ENCODE assay signal across 8 cellular contexts in genomic region chr22:45413368-45414211, GRCh38. TPM values are rescaled to one million over a fixed set of nuclear protein-coding genes. Genes with fewer than 3 reads are reported as not detected.
DNase-seq lines count a peak whose midpoint lies in the region; ATAC-seq and TF ChIP-seq lines count a peak whose summit lies in the region.

A gene with protein sequence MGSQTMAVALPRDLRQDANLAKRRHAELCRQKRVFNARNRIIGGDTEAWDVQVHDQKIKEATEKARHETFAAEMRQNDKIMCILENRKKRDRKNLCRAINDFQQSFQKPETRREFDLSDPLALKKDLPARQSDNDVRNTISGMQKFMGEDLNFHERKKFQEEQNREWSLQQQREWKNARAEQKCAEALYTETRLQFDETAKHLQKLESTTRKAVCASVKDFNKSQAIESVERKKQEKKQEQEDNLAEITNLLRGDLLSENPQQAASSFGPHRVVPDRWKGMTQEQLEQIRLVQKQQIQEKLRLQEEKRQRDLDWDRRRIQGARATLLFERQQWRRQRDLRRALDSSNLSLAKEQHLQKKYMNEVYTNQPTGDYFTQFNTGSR (plus strand): TSS chr22:45413693. CDS start chr22:45413887, 194 bp downstream.
A gene with protein sequence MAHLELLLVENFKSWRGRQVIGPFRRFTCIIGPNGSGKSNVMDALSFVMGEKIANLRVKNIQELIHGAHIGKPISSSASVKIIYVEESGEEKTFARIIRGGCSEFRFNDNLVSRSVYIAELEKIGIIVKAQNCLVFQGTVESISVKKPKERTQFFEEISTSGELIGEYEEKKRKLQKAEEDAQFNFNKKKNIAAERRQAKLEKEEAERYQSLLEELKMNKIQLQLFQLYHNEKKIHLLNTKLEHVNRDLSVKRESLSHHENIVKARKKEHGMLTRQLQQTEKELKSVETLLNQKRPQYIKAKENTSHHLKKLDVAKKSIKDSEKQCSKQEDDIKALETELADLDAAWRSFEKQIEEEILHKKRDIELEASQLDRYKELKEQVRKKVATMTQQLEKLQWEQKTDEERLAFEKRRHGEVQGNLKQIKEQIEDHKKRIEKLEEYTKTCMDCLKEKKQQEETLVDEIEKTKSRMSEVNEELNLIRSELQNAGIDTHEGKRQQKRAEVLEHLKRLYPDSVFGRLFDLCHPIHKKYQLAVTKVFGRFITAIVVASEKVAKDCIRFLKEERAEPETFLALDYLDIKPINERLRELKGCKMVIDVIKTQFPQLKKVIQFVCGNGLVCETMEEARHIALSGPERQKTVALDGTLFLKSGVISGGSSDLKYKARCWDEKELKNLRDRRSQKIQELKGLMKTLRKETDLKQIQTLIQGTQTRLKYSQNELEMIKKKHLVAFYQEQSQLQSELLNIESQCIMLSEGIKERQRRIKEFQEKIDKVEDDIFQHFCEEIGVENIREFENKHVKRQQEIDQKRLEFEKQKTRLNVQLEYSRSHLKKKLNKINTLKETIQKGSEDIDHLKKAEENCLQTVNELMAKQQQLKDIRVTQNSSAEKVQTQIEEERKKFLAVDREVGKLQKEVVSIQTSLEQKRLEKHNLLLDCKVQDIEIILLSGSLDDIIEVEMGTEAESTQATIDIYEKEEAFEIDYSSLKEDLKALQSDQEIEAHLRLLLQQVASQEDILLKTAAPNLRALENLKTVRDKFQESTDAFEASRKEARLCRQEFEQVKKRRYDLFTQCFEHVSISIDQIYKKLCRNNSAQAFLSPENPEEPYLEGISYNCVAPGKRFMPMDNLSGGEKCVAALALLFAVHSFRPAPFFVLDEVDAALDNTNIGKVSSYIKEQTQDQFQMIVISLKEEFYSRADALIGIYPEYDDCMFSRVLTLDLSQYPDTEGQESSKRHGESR (minus strand): TSS chr22:45413599. CDS start chr22:45413567, 32 bp downstream.

- intact Hi-C loops in left ventricle myocardium superior (cut with micrococcal nuclease) (no loop called here), posterior cingulate gyrus (cut with DNase I) (no loop called here)

- 0 out of 2 replicates have a peak within 1 kb of the TSS, but pooled peaks have one; percentile 3 for H3K4me2 ChIP-seq in KMS-11

- H4K20me1 ChIP-seq in KMS-11 (ENCODE audit: insufficient read depth) = no peaks in the 10 kb centered on the region

- no peaks in the 10 kb centered on the region for H3K9me3 Mint-ChIP-seq in activated naive CD8-positive, alpha-beta T cell treated with anti-CD3 and anti-CD28 coated beads, Interleukin-2, amount 50 U/mL, for 24 hours

- peaks cover 15% of the 10 kb centered on the region for H3K4me1 Mint-ChIP-seq in activated naive CD8-positive, alpha-beta T cell treated with anti-CD3 and anti-CD28 coated beads, Interleukin-2, amount 50 U/mL, for 24 hours

- peaks cover 4% of the 10 kb centered on the region for H3K36me3 Mint-ChIP-seq in activated naive CD8-positive, alpha-beta T cell treated with anti-CD3 and anti-CD28 coated beads, Interleukin-2, amount 50 U/mL, for 24 hours (ENCODE audit: low read depth)

- H3K4me1 ChIP-seq in KMS-11 (ENCODE audit: low read depth, poor library complexity, severe bottlenecking) = no peaks in the 10 kb centered on the region
- peaks cover 0 to 14% (median 3%) of the 10 kb centered on the region in 4 donors for H3K4me1 ChIP-seq in tibial nerve

- H2AFZ ChIP-seq in KMS-11 (ENCODE audit: low read depth) = peak within 1 kb of the TSS; percentile 39; the same call in 1 of the 2 replicates

- peak; percentile 97 for ATAC-seq in activated naive CD8-positive, alpha-beta T cell treated with anti-CD3 and anti-CD28 coated beads, Interleukin-2, amount 50 U/mL, for 24 hours
- peak; percentile 96 for ATAC-seq in left ventricle myocardium superior
- no peak for ATAC-seq in HG03159 (IDR thresholded peaks at IDR 0.05; ENCODE audit: unreplicated experiment)

- no peaks in the 10 kb centered on the region for H3K27me3 Mint-ChIP-seq in activated naive CD8-positive, alpha-beta T cell treated with anti-CD3 and anti-CD28 coated beads, Interleukin-2, amount 50 U/mL, for 24 hours

- no peak for TF ChIP-seq EP300 in tibial nerve (IDR thresholded peaks at IDR 0.05)

- H3K4me3 ChIP-seq in KMS-11 (IDR thresholded peaks at IDR 0.05; ENCODE audit: insufficient read depth, low read depth, low read length) = no peak within 1 kb of the TSS
- peak within 1 kb of the TSS; percentile 26 to 47 (median 38) for H3K4me3 ChIP-seq in tibial nerve

- no peaks in the 10 kb centered on the region for H3K79me2 ChIP-seq in KMS-11 (ENCODE audit: insufficient read depth, low read depth)

- DNase-seq in DMS 273 treated with DMSO at 0.1 percent for 48 hours (lab: John Stamatoyannopoulos, UW) = peak; percentile 68
- DNase-seq in SW480 (ENCODE audit: low spot score) = peak; percentile 89
- peak; percentile 88 for DNase-seq in activated naive CD8-positive, alpha-beta T cell treated with anti-CD3 and anti-CD28 coated beads, Interleukin-2, amount 50 U/mL, for 24 hours
- peak; percentile 83 for DNase-seq in left ventricle myocardium superior
- DNase-seq in posterior cingulate gyrus = peak in 9 of 10 donors; percentile 23 to 90 (median 64)
- DNase-seq in tibial nerve (ENCODE audit: low spot score in 2 of 2) = peak; percentile 35 to 40

- H3K36me3 ChIP-seq in KMS-11 (ENCODE audit: insufficient read depth) (no peaks in the 10 kb centered on the region), tibial nerve (no peaks in the 10 kb centered on the region)

- H3K27me3 ChIP-seq in KMS-11 (ENCODE audit: insufficient read depth, low read depth) (peaks cover 3% of the 10 kb centered on the region; the same call in 1 of the 2 replicates), tibial nerve (peaks cover 0 to 10% of the 10 kb centered on the region in 2 donors)

- no peak for TF ChIP-seq CTCF in KMS-11 (conservative IDR thresholded peaks at IDR 0.05; ENCODE audit: low read depth, low read length)
- TF ChIP-seq CTCF in tibial nerve (IDR thresholded peaks at IDR 0.05) = no peak

- TF ChIP-seq POLR2A in tibial nerve (IDR thresholded peaks at IDR 0.05) = no peak

- H3K9ac ChIP-seq in KMS-11 = peak within 1 kb of the TSS; percentile 75

- peak within 1 kb of the TSS; percentile 82 for H3K4me3 Mint-ChIP-seq in activated naive CD8-positive, alpha-beta T cell treated with anti-CD3 and anti-CD28 coated beads, Interleukin-2, amount 50 U/mL, for 24 hours

- H3K27ac ChIP-seq in KMS-11 (peak within 1 kb of the TSS; percentile 39), tibial nerve (no peak within 1 kb of the TSS)

- H3K9me3 ChIP-seq in tibial nerve = no peaks in the 10 kb centered on the region

- peak within 1 kb of the TSS; percentile 74 for H3K27ac Mint-ChIP-seq in activated naive CD8-positive, alpha-beta T cell treated with anti-CD3 and anti-CD28 coated beads, Interleukin-2, amount 50 U/mL, for 24 hours

- 13 to 24% methylated on average over 36 to 61 of the region's 68 CpGs for WGBS in tibial nerve, 2 donors

RNA-seq across cellular contexts. Expression of the first gene that starts in this region (rescaled TPM):
- total RNA-seq in left ventricle myocardium superior = not detected
- total RNA-seq in tibial nerve = under 1 TPM in 1 of 4 donors, not detected in 3; 0.42 TPM

RNA-seq across cellular contexts. Expression of the second gene that starts in this region (rescaled TPM):
- not detected for total RNA-seq in left ventricle myocardium superior
- not detected for total RNA-seq in tibial nerve

Comparison
In these comparisons a context has a peak if more than half of its experiments do, and no peak if none do; other contexts are left out.
1. Peak in DNase-seq and ATAC-seq in left ventricle myocardium superior; RNA of the genes that start here not detected or under 1 TPM.
2. Peak in DNase-seq and H3K4me3 ChIP-seq in tibial nerve; RNA of the genes that start here not detected or under 1 TPM.
3. DNase-seq: peak in every context shown above with its lines; median percentile 89 in SW480; 88 in activated naive CD8-positive, alpha-beta T cell treated with anti-CD3 and anti-CD28 coated beads, Interleukin-2, amount 50 U/mL, for 24 hours; 83 in left ventricle myocardium superior; 68 in DMS 273 treated with DMSO at 0.1 percent for 48 hours; 64 in posterior cingulate gyrus; 38 in tibial nerve.